26 cellular contexts compared by ENCODE assay signal in genomic region chr11:27150098-27150497, GRCh38.
"Had no signal": no experiment of that assay in that cellular context is flagged by ENCODE, and none has a peak within 500 bp of the region (broad histone marks: within the 10 kb centered on the region; RNA-seq: fewer than 3 reads in every experiment).

No MANE protein-coding gene starts in this region.

- H3K4me3 Mint-ChIP-seq: naive thymus-derived CD8-positive, alpha-beta T cell; nephron progenitor cell; stimulated activated naive B cell treated with anti-CD40 and anti-IgM and Interleukin-4, amounts not matched to agents 10 μg/mL and 1 μg/mL and 100 μg/mL, for 72 hours; stimulated activated naive CD8-positive, alpha-beta T cell treated with anti-CD3 and anti-CD28 coated beads, Interleukin-15, Interleukin-2, amounts not matched to agents 100 ng/mL and 50 ng/mL, for 24 hours had no signal

- H3K4me1 Mint-ChIP-seq: naive thymus-derived CD8-positive, alpha-beta T cell; nephron progenitor cell; stimulated activated naive B cell treated with anti-CD40 and anti-IgM and Interleukin-4, amounts not matched to agents 10 μg/mL and 1 μg/mL and 100 μg/mL, for 72 hours had no signal

- H3K9me3 Mint-ChIP-seq: nephron progenitor cell; stimulated activated naive B cell treated with anti-CD40 and anti-IgM and Interleukin-4, amounts not matched to agents 10 μg/mL and 1 μg/mL and 100 μg/mL, for 72 hours; stimulated activated naive CD8-positive, alpha-beta T cell treated with anti-CD3 and anti-CD28 coated beads, Interleukin-15, Interleukin-2, amounts not matched to agents 100 ng/mL and 50 ng/mL, for 24 hours had no signal

- H3K4me2 ChIP-seq: hepatocyte had no signal

- H3K27ac ChIP-seq: dorsolateral prefrontal cortex, epithelial cell of prostate, foreskin keratinocyte, gastroesophageal sphincter, heart left ventricle, hepatocyte, left lung, prostate gland, right atrium auricular region, thoracic aorta, tibial nerve, upper lobe of left lung had no signal

- H3K4me1 ChIP-seq: foreskin keratinocyte, left lung, prostate gland, right atrium auricular region, tibial nerve, upper lobe of left lung had no signal

- FAIRE-seq: colon, islet of Langerhans, urothelium cell line had no signal

- H2AFZ ChIP-seq: hepatocyte had no signal

- H3K36me3 ChIP-seq: gastroesophageal sphincter, heart left ventricle, left lung, prostate gland, right atrium auricular region, thoracic aorta, tibial nerve, upper lobe of left lung had no signal

- H3K27me3 ChIP-seq: dorsolateral prefrontal cortex, foreskin keratinocyte, gastroesophageal sphincter, heart left ventricle, hepatocyte, left lung, right atrium auricular region, tibial nerve, upper lobe of left lung had no signal

- H3K9me3 ChIP-seq: gastroesophageal sphincter, heart left ventricle, left lung, prostate gland, right atrium auricular region, thoracic aorta, tibial nerve, upper lobe of left lung had no signal

- H3K27me3 Mint-ChIP-seq: stimulated activated naive CD8-positive, alpha-beta T cell treated with anti-CD3 and anti-CD28 coated beads, Interleukin-15, Interleukin-2, amounts not matched to agents 100 ng/mL and 50 ng/mL, for 24 hours had no signal

- H3K4me3 ChIP-seq: dorsolateral prefrontal cortex, gastroesophageal sphincter, heart left ventricle, hepatocyte, left lung, prostate gland, right atrium auricular region, thoracic aorta, tibial nerve, upper lobe of left lung had no signal

- ATAC-seq: esophagus mucosa; foreskin keratinocyte; gastroesophageal sphincter; heart left ventricle; left cardiac atrium; left lung; naive thymus-derived CD8-positive, alpha-beta T cell; sciatic nerve; stimulated activated naive B cell treated with anti-CD40 and anti-IgM and Interleukin-4, amounts not matched to agents 10 μg/mL and 1 μg/mL and 100 μg/mL, for 72 hours had no signal

- H3K36me3 Mint-ChIP-seq: naive thymus-derived CD8-positive, alpha-beta T cell; stimulated activated naive B cell treated with anti-CD40 and anti-IgM and Interleukin-4, amounts not matched to agents 10 μg/mL and 1 μg/mL and 100 μg/mL, for 72 hours had no signal

- H3K79me2 ChIP-seq: hepatocyte had no signal

- DNase-seq: dorsolateral prefrontal cortex; effector CD4-positive, alpha-beta T cell; foreskin keratinocyte; heart left ventricle; left cardiac atrium; left lung; naive thymus-derived CD8-positive, alpha-beta T cell; nephron progenitor cell; nucleus accumbens; stimulated activated CD4-positive, alpha-beta T cell treated with anti-CD3 and anti-CD28 coated beads, Interleukin-2, amount 100 ng/mL, for 24 hours; stimulated activated CD4-positive, alpha-beta T cell treated with anti-CD3 and anti-CD28 coated beads, Interleukin-4, amount 100 ng/mL, for 24 hours; stimulated activated naive B cell treated with anti-CD40 and anti-IgM and Interleukin-4, amounts not matched to agents 10 μg/mL and 1 μg/mL and 100 μg/mL, for 72 hours; upper lobe of left lung had no signal

- H3K27ac Mint-ChIP-seq: naive thymus-derived CD8-positive, alpha-beta T cell; nephron progenitor cell; stimulated activated naive B cell treated with anti-CD40 and anti-IgM and Interleukin-4, amounts not matched to agents 10 μg/mL and 1 μg/mL and 100 μg/mL, for 72 hours; stimulated activated naive CD8-positive, alpha-beta T cell treated with anti-CD3 and anti-CD28 coated beads, Interleukin-15, Interleukin-2, amounts not matched to agents 100 ng/mL and 50 ng/mL, for 24 hours had no signal
